8 cellular contexts compared by ENCODE assay signal in the genomic region with DNA sequence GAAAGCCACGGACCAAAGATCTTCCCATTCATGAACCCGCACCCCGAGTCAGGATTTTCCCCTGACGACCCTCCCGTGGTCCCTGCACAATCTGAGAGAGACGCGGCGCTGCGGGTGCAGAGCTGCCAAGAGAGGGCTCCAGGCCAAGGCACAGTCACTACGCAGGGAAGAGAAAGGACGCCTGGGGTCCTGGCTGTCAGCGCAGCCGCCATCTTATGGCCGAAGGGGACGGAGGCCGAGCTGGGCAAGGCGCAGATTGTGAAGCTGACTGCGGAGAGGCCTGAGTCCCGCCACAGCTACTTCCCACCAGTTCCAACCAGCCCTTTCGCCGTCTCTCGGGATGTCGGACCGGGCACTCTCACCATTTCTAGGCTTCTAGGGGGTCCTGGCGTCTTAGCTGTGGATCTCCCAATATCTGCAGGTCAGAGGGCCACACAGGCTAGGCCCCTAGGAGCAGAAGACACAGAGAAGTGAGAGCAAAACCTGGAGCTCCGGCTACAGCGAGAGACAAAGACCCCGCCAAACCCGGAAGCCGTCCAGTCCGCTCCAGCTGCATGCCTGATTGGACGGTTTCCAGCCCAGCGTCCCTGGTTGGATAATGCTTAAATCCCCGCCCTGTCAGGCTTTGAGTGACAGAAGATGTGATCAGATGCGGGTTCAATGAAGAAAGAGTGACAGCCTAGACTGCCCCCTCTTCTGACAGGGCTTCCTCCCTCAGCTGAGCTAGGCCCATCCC. TPM values are rescaled to one million over a fixed set of nuclear protein-coding genes. Genes with fewer than 3 reads are reported as not detected.
DNase-seq lines count a peak whose midpoint lies in the region; ATAC-seq, FAIRE-seq and TF ChIP-seq lines count a peak whose summit lies in the region.

Gene ZNF100, minus strand, starts transcription at position 515 of the 736 bp plus-strand sequence. Its CDS starts 150 bp downstream, at position 365.

- H3K9me3 Mint-ChIP-seq in immature natural killer cell, result no peaks in the 10 kb centered on the region

- peak within 1 kb of the TSS; percentile 94 for H3K4me2 ChIP-seq in smooth muscle cell

- H3K4me3 ChIP-seq in AG04449 (ENCODE audit: low read depth, low read length), result peak within 1 kb of the TSS; percentile 88
- peak within 1 kb of the TSS; percentile 92 for H3K4me3 ChIP-seq in WI38 (ENCODE audit: low read depth, low read length)
- peak within 1 kb of the TSS; percentile 84 for H3K4me3 ChIP-seq in bronchial epithelial cell (ENCODE audit: low read depth, low read length)
- peak within 1 kb of the TSS; percentile 100 for H3K4me3 ChIP-seq in smooth muscle cell

- DNase-seq in AG04449 (ENCODE audit: low read depth, low spot score) (peak; percentile 53), NCI-H2196 treated with DMSO at 0.1 percent for 48 hours (lab: John Stamatoyannopoulos, UW; ENCODE audit: unreplicated experiment) (peak; percentile 73), bronchial epithelial cell (ENCODE audit: low read depth) (peak; percentile 85), immature natural killer cell (peak; percentile 83 to 86 (median 84)), smooth muscle cell (lab: John Stamatoyannopoulos, UW; ENCODE audit: unreplicated experiment) (peak; percentile 56)

- peaks cover 14% of the 10 kb centered on the region for H3K79me2 ChIP-seq in smooth muscle cell (ENCODE audit: low read depth)

- CTCF ChIA-PET in AG04449 (lab: Yijun Ruan, JAX), result no interaction called here

- under 1% methylated on average over 35 of the region's 35 CpGs for WGBS in smooth muscle cell (ENCODE audit: low lambda C conversion rate)

- H3K4me1 ChIP-seq in smooth muscle cell (ENCODE audit: low read depth), result peaks cover 9% of the 10 kb centered on the region

- no peaks in the 10 kb centered on the region for H3K9me3 ChIP-seq in smooth muscle cell (replicated peaks; ENCODE audit: low read depth)

- no peaks in the 10 kb centered on the region for H4K20me1 ChIP-seq in smooth muscle cell (ENCODE audit: low read depth)

- peak within 1 kb of the TSS; percentile 100 for H2AFZ ChIP-seq in smooth muscle cell (ENCODE audit: low read depth)

- no peak for FAIRE-seq in bronchial epithelial cell (lab: Jason Lieb, UNC)

- H3K27ac Mint-ChIP-seq in immature natural killer cell, result peak within 1 kb of the TSS; percentile 91 to 98 (median 94)

- peaks cover 36 to 45% of the 10 kb centered on the region in 2 donors for H3K4me1 Mint-ChIP-seq in immature natural killer cell

- ATAC-seq in GM18873 (IDR thresholded peaks at IDR 0.05; ENCODE audit: low FRiP score, unreplicated experiment) (peak; percentile 86), HG03135 (IDR thresholded peaks at IDR 0.05; ENCODE audit: unreplicated experiment) (peak; percentile 94)

- no peaks in the 10 kb centered on the region for H3K27me3 ChIP-seq in bronchial epithelial cell (ENCODE audit: control insufficient read depth, insufficient read depth, low read length)
- no peaks in the 10 kb centered on the region for H3K27me3 ChIP-seq in smooth muscle cell (ENCODE audit: low read depth)

- H3K4me3 Mint-ChIP-seq in immature natural killer cell, result peak within 1 kb of the TSS; percentile 97 to 99 (median 98)

- peaks cover 0 to 2% (median 0%) of the 10 kb centered on the region in 3 donors for H3K27me3 Mint-ChIP-seq in immature natural killer cell (ENCODE audit: low read depth in 3 of 3)

- peak within 1 kb of the TSS; percentile 91 for H3K9ac ChIP-seq in smooth muscle cell (ENCODE audit: low read depth)

- POLR2A ChIA-PET in AG04449 (lab: Yijun Ruan, JAX), result interaction anchor here (0.9 to 1.2 kb wide), 3 partner anchors 69 to 1715 kb away, joined by 3 to 5 read pairs (median 5); partner anchors contain the start of genes ZNF429 and ZNF43

- H3K36me3 Mint-ChIP-seq in immature natural killer cell, result peaks cover 9 to 14% (median 12%) of the 10 kb centered on the region in 3 donors

- no peaks in the 10 kb centered on the region for H3K36me3 ChIP-seq in bronchial epithelial cell (ENCODE audit: control insufficient read depth, insufficient read depth, low read length)
- H3K36me3 ChIP-seq in smooth muscle cell (ENCODE audit: low read depth), result peaks cover 4% of the 10 kb centered on the region

- H3F3A ChIP-seq in smooth muscle cell (ENCODE audit: low read depth), result no peaks in the 10 kb centered on the region

- TF ChIP-seq CTCF in AG04449 (IDR thresholded peaks at IDR 0.05; ENCODE audit: insufficient read depth, low read length, missing control alignments), result no peak
- TF ChIP-seq CTCF in WI38 (IDR thresholded peaks at IDR 0.05; ENCODE audit: low read depth, low read length), result no peak
- no peak for TF ChIP-seq CTCF in bronchial epithelial cell (IDR thresholded peaks at IDR 0.05; ENCODE audit: insufficient read depth, low read length, severe bottlenecking)
- TF ChIP-seq CTCF in smooth muscle cell (IDR thresholded peaks at IDR 0.05; ENCODE audit: borderline replicate concordance, insufficient read depth, poor library complexity, severe bottlenecking), result no peak

- H3K27ac ChIP-seq in smooth muscle cell (ENCODE audit: low read depth), result peak within 1 kb of the TSS; percentile 82

RNA-seq across cellular contexts. Expression of gene ZNF100, which starts in this region (rescaled TPM):
- 2.6 and 3.7 TPM in 2 replicates for total RNA-seq in bronchial epithelial cell
- 1 to 10 TPM; 6.8 to 7.8 (median 7.5) TPM for polyA plus RNA-seq in immature natural killer cell
- total RNA-seq in smooth muscle cell, result 5.7 and 11.0 TPM in 2 replicates
- polyA plus RNA-seq in smooth muscle cell, result 1.5 and 2.5 TPM in 2 replicates

Comparison
In these comparisons a context has a peak if more than half of its experiments do, and no peak if none do; other contexts are left out.
1. Peak in every context shown above with its lines: DNase-seq, ATAC-seq, H3K4me3 ChIP-seq and H3K27ac ChIP-seq.